Comparison of ENCODE assay signal across 1 cellular context in genomic region chr7:106668853-106669539, GRCh38.
TF ChIP-seq lines count a peak whose summit lies in the region.

No MANE protein-coding gene starts in this region.

TF ChIP-seq in K562, 482 proteins besides CTCF, POLR2A, EP300 and RAD21 (continued from another document):
- TF ChIP-seq HMBOX1 (IDR thresholded peaks at IDR 0.05): peak; percentile 38; the same call in 1 of the 2 replicates
- no peak for TF ChIP-seq ASH1L (IDR thresholded peaks at IDR 0.05; ENCODE audit: borderline replicate concordance, low read depth, partially characterized antibody)
